Comparison of ENCODE assay signal across 20 cellular contexts in the genomic region with DNA sequence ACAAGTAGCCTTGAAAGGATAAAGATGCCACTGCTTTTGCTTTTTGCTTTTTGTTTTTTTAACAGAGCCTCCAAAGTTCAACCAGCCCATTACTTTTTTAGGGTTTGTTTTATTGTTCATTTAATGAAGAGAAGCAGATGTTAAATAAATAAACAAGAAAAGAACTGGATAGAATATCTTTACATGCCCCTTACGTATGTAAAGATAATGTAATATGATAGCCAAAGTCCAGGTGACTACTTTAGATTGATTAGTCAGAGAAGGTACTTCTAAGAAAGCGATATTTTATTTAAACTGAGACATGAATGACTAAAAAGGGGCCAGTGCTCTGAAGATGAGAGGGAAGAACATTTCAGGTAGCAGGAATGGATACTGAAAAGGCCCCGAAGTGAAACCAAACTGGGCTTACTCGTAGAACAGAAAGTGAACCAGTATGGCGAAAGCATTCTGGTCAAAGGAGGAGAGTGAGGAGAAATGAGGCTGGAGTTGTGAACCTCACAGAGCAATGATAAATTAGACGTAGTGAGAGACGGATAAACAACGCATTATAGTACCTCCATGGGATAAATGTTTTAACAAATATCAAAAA. TPM values are rescaled to one million over a fixed set of nuclear protein-coding genes. Genes with fewer than 3 reads are reported as not detected.
DNase-seq lines count a peak whose midpoint lies in the region; ATAC-seq and TF ChIP-seq lines count a peak whose summit lies in the region.
"Had no signal": no experiment of that assay in that cellular context is flagged by ENCODE, and none has a peak within 500 bp of the region (broad histone marks: within the 10 kb centered on the region; RNA-seq: fewer than 3 reads in every experiment).

No MANE protein-coding gene starts in this region.

- no peaks in the 10 kb centered on the region for H3K79me2 ChIP-seq in KMS-11 (ENCODE audit: insufficient read depth, low read depth)
- H3K79me2 ChIP-seq: hepatocyte had no signal

- H3K4me1 ChIP-seq in KMS-11 (ENCODE audit: low read depth, poor library complexity, severe bottlenecking) (peaks cover 19% of the 10 kb centered on the region), neutrophil (ENCODE audit: control insufficient read depth in 1 of 2, insufficient read depth in 1 of 2, low read depth in 1 of 2, low read length in 1 of 2) (peaks cover 33 to 40% of the 10 kb centered on the region in 2 experiments)

- no peaks in the 10 kb centered on the region for H3K9me3 Mint-ChIP-seq in activated T-cell treated with anti-CD3 and anti-CD28 coated beads, Interleukin-2, amount 50 U/mL, for 72 hours
- peaks cover 10% of the 10 kb centered on the region for H3K9me3 Mint-ChIP-seq in activated T-helper 2 cell treated with anti-CD3 and anti-CD28 coated beads, Interferon-gamma antibody, Interleukin-2, Interleukin-4, amounts not matched to agents 10 μg/mL and 5 μg/mL and 100 μg/mL, durations not matched to agents 14 hours and 24 hours and 36 hours
- H3K9me3 Mint-ChIP-seq: activated naive CD4-positive, alpha-beta T cell treated with anti-CD3 and anti-CD28 coated beads, Interleukin-2, amount 50 U/mL, for 24 hours had no signal

- H3K4me3 ChIP-seq in KMS-11 (IDR thresholded peaks at IDR 0.05; ENCODE audit: insufficient read depth, low read depth, low read length) (no peak overlapping the region), neutrophil (ENCODE audit: low read depth in 1 of 2, low read length in 1 of 2) (peak overlapping the region; percentile 7 to 13)
- H3K4me3 ChIP-seq: hepatocyte, smooth muscle cell had no signal

- TF ChIP-seq CTCF in KMS-11 (conservative IDR thresholded peaks at IDR 0.05; ENCODE audit: low read depth, low read length) = no peak
- no peak for TF ChIP-seq CTCF in neutrophil (IDR thresholded peaks at IDR 0.05)

- H3K9me3 ChIP-seq in neutrophil = no peaks in the 10 kb centered on the region
- H3K9me3 ChIP-seq: Caco-2, pancreas had no signal

- intact Hi-C loops in activated T-helper 2 cell treated with anti-CD3 and anti-CD28 coated beads, Interferon-gamma antibody, Interleukin-2, Interleukin-4, amounts not matched to agents 10 μg/mL and 5 μg/mL and 100 μg/mL, durations not matched to agents 14 hours and 24 hours and 36 hours (cut with micrococcal nuclease) = no loop called here

- H3K4me1 Mint-ChIP-seq in activated T-cell treated with anti-CD3 and anti-CD28 coated beads, Interleukin-2, amount 50 U/mL, for 72 hours (ENCODE audit: low read depth) = peaks cover 41% of the 10 kb centered on the region
- peaks cover 45% of the 10 kb centered on the region for H3K4me1 Mint-ChIP-seq in activated T-helper 2 cell treated with anti-CD3 and anti-CD28 coated beads, Interferon-gamma antibody, Interleukin-2, Interleukin-4, amounts not matched to agents 10 μg/mL and 5 μg/mL and 100 μg/mL, durations not matched to agents 14 hours and 24 hours and 36 hours (ENCODE audit: low read depth)

- peak; percentile 18 to 25 for DNase-seq in activated T-cell treated with anti-CD3 and anti-CD28 coated beads, Interleukin-2, amount 50 U/mL, for 72 hours
- no peak for DNase-seq in activated T-cell treated with anti-CD3 and anti-CD28 coated beads, Interleukin-2, amount 50 U/mL, for 1 hour
- no peak for DNase-seq in activated T-helper 2 cell treated with anti-CD3 and anti-CD28 coated beads, Interferon-gamma antibody, Interleukin-2, Interleukin-4, amounts not matched to agents 10 μg/mL and 5 μg/mL and 100 μg/mL, durations not matched to agents 14 hours and 24 hours and 36 hours (ENCODE audit: low spot score)
- DNase-seq: activated CD8-positive, alpha-beta memory T cell treated with anti-CD3 and anti-CD28 coated beads for 24 hours; Caco-2; caudate nucleus; effector CD4-positive, alpha-beta T cell; IMR-90; kidney glomerular epithelial cell; NCI-H1417; pancreas had no signal

- H3K27me3 ChIP-seq in KMS-11 (ENCODE audit: insufficient read depth, low read depth) (no peaks in the 10 kb centered on the region), neutrophil (no peaks in the 10 kb centered on the region)
- H3K27me3 ChIP-seq: hepatocyte, pancreas had no signal

- no peaks in the 10 kb centered on the region for H4K20me1 ChIP-seq in KMS-11 (ENCODE audit: insufficient read depth)

- ATAC-seq in activated T-cell treated with anti-CD3 and anti-CD28 coated beads, Interleukin-2, amount 50 U/mL, for 72 hours (replicated peaks in 1 of 2) = peak; percentile 74 to 76
- ATAC-seq in GM21447 (IDR thresholded peaks at IDR 0.05; ENCODE audit: unreplicated experiment) = no peak
- ATAC-seq in GM18873 (IDR thresholded peaks at IDR 0.05; ENCODE audit: low FRiP score, unreplicated experiment) = no peak
- ATAC-seq in HG03442 (IDR thresholded peaks at IDR 0.05; ENCODE audit: unreplicated experiment) = no peak

- H3K36me3 Mint-ChIP-seq in activated T-cell treated with anti-CD3 and anti-CD28 coated beads, Interleukin-2, amount 50 U/mL, for 72 hours (ENCODE audit: insufficient read depth in 2 of 2) = peaks cover 0 to 4% of the 10 kb centered on the region in 2 donors
- H3K36me3 Mint-ChIP-seq in activated T-helper 2 cell treated with anti-CD3 and anti-CD28 coated beads, Interferon-gamma antibody, Interleukin-2, Interleukin-4, amounts not matched to agents 10 μg/mL and 5 μg/mL and 100 μg/mL, durations not matched to agents 14 hours and 24 hours and 36 hours (ENCODE audit: low read depth) = no peaks in the 10 kb centered on the region
- H3K36me3 Mint-ChIP-seq: activated naive CD4-positive, alpha-beta T cell treated with anti-CD3 and anti-CD28 coated beads, Interleukin-2, amount 50 U/mL, for 24 hours had no signal

- H3K4me2 ChIP-seq in KMS-11 = peak overlapping the region; percentile 22
- H3K4me2 ChIP-seq: hepatocyte, smooth muscle cell had no signal

- H3K27me3 Mint-ChIP-seq in activated T-cell treated with anti-CD3 and anti-CD28 coated beads, Interleukin-2, amount 50 U/mL, for 72 hours (ENCODE audit: low read depth) = no peaks in the 10 kb centered on the region
- H3K27me3 Mint-ChIP-seq in activated T-helper 2 cell treated with anti-CD3 and anti-CD28 coated beads, Interferon-gamma antibody, Interleukin-2, Interleukin-4, amounts not matched to agents 10 μg/mL and 5 μg/mL and 100 μg/mL, durations not matched to agents 14 hours and 24 hours and 36 hours (ENCODE audit: low read depth) = no peaks in the 10 kb centered on the region
- H3K27me3 Mint-ChIP-seq: activated naive CD4-positive, alpha-beta T cell treated with anti-CD3 and anti-CD28 coated beads, Interleukin-2, amount 50 U/mL, for 24 hours; stimulated activated naive CD8-positive, alpha-beta T cell treated with anti-CD3 and anti-CD28 coated beads, Interleukin-15, Interleukin-2, amounts not matched to agents 100 ng/mL and 50 ng/mL, for 24 hours had no signal

- peak overlapping the region; percentile 10 to 61 for H3K4me3 Mint-ChIP-seq in activated T-cell treated with anti-CD3 and anti-CD28 coated beads, Interleukin-2, amount 50 U/mL, for 72 hours
- H3K4me3 Mint-ChIP-seq in activated T-helper 2 cell treated with anti-CD3 and anti-CD28 coated beads, Interferon-gamma antibody, Interleukin-2, Interleukin-4, amounts not matched to agents 10 μg/mL and 5 μg/mL and 100 μg/mL, durations not matched to agents 14 hours and 24 hours and 36 hours (ENCODE audit: low read depth) = peak overlapping the region; percentile 13
- H3K4me3 Mint-ChIP-seq: activated naive CD4-positive, alpha-beta T cell treated with anti-CD3 and anti-CD28 coated beads, Interleukin-2, amount 50 U/mL, for 24 hours; stimulated activated naive CD8-positive, alpha-beta T cell treated with anti-CD3 and anti-CD28 coated beads, Interleukin-15, Interleukin-2, amounts not matched to agents 100 ng/mL and 50 ng/mL, for 24 hours had no signal

- peak overlapping the region; percentile 1; the same call in 1 of the 2 replicates for H3K9ac ChIP-seq in KMS-11

- H3K27ac Mint-ChIP-seq in activated T-cell treated with anti-CD3 and anti-CD28 coated beads, Interleukin-2, amount 50 U/mL, for 72 hours = peak overlapping the region; percentile 48
- peak overlapping the region; percentile 34 for H3K27ac Mint-ChIP-seq in activated T-helper 2 cell treated with anti-CD3 and anti-CD28 coated beads, Interferon-gamma antibody, Interleukin-2, Interleukin-4, amounts not matched to agents 10 μg/mL and 5 μg/mL and 100 μg/mL, durations not matched to agents 14 hours and 24 hours and 36 hours
- H3K27ac Mint-ChIP-seq: activated naive CD4-positive, alpha-beta T cell treated with anti-CD3 and anti-CD28 coated beads, Interleukin-2, amount 50 U/mL, for 24 hours; stimulated activated naive CD8-positive, alpha-beta T cell treated with anti-CD3 and anti-CD28 coated beads, Interleukin-15, Interleukin-2, amounts not matched to agents 100 ng/mL and 50 ng/mL, for 24 hours had no signal

- H3K36me3 ChIP-seq in KMS-11 (ENCODE audit: insufficient read depth) (no peaks in the 10 kb centered on the region), neutrophil (no peaks in the 10 kb centered on the region)
- H3K36me3 ChIP-seq: pancreas had no signal

- H3K27ac ChIP-seq in KMS-11 (peak overlapping the region; percentile 14; the same call in 1 of the 2 replicates), neutrophil (peak overlapping the region; percentile 83)
- H3K27ac ChIP-seq: hepatocyte had no signal

- H2AFZ ChIP-seq in KMS-11 (ENCODE audit: low read depth) = peak overlapping the region; percentile 54
- H2AFZ ChIP-seq: hepatocyte had no signal

RNA-seq across cellular contexts. Expression of gene DUSP6, which starts 44.5 kb away (rescaled TPM):
- total RNA-seq in activated T-cell treated with anti-CD3 and anti-CD28 coated beads, Interleukin-2, amount 50 U/mL, for 72 hours = 100 to 1,000 TPM; 115 to 182 TPM
- 75.7 and 82.0 TPM in 2 replicates for total RNA-seq in activated T-helper 2 cell treated with anti-CD3 and anti-CD28 coated beads, Interferon-gamma antibody, Interleukin-2, Interleukin-4, amounts not matched to agents 10 μg/mL and 5 μg/mL and 100 μg/mL, durations not matched to agents 14 hours and 24 hours and 36 hours

Comparison
In these comparisons a context has a peak if more than half of its experiments do, and no peak if none do; other contexts are left out.
1. DNase-seq: peak in activated T-cell treated with anti-CD3 and anti-CD28 coated beads, Interleukin-2, amount 50 U/mL, for 72 hours (2 of 2); none in activated T-cell treated with anti-CD3 and anti-CD28 coated beads, Interleukin-2, amount 50 U/mL, for 1 hour (single experiment) and activated T-helper 2 cell treated with anti-CD3 and anti-CD28 coated beads, Interferon-gamma antibody, Interleukin-2, Interleukin-4, amounts not matched to agents 10 μg/mL and 5 μg/mL and 100 μg/mL, durations not matched to agents 14 hours and 24 hours and 36 hours (single experiment).
2. ATAC-seq: peak in activated T-cell treated with anti-CD3 and anti-CD28 coated beads, Interleukin-2, amount 50 U/mL, for 72 hours (2 of 2); none in GM21447 (single experiment), GM18873 (single experiment) and HG03442 (single experiment).